13 cellular contexts compared by ENCODE assay signal in the genomic region with DNA sequence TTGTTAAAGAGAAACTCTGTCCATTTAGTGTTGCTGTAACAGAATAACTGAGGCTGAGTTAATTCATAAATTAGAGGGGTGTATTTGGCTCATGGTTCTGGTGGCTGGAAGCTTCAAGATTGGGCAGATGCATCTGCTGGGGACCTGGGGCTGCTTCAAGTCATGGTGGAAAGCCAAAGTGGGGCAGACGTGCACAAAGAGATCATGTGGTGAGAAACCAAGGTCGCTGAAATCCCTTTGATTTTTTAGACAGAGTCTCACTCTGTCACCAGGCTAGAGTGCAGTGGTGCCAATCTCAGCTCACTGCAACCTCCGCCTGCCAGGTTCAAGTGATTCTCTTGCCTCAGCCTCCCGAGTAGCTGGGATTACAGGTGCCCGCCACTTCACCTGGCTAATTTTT.
"Had no signal": no experiment of that assay in that cellular context is flagged by ENCODE, and none has a peak within 500 bp of the region (broad histone marks: within the 10 kb centered on the region; RNA-seq: fewer than 3 reads in every experiment).

No MANE protein-coding gene starts in this region.

- H3K4me1 ChIP-seq: psoas muscle, right lobe of liver had no signal

- H3K27ac ChIP-seq: psoas muscle, right lobe of liver, tibial nerve, vagina had no signal

- H3K36me3 ChIP-seq: right lobe of liver, vagina had no signal

- H3K9me3 ChIP-seq: esophagus squamous epithelium, psoas muscle, right lobe of liver, vagina had no signal

- H3K4me1 Mint-ChIP-seq: nephron had no signal

- H3K4me3 ChIP-seq: esophagus squamous epithelium, psoas muscle, right lobe of liver, tibial nerve, vagina had no signal

- ATAC-seq: left colon; psoas muscle; right lobe of liver; stimulated activated memory B cell treated with anti-CD40 and anti-IgM and Interleukin-4, amounts not matched to agents 10 μg/mL and 1 μg/mL and 100 μg/mL, for 72 hours had no signal

- H3K27me3 ChIP-seq: esophagus squamous epithelium, right lobe of liver, tibial nerve, vagina had no signal

- H3K4me3 Mint-ChIP-seq: activated B cell treated with CpG ODN at 0.5 μM for 24 hours; nephron; stimulated activated memory B cell treated with anti-CD40 and anti-IgM and Interleukin-4, amounts not matched to agents 10 μg/mL and 1 μg/mL and 100 μg/mL, for 72 hours had no signal

- H3K9me3 Mint-ChIP-seq: activated B cell treated with CpG ODN at 0.5 μM for 24 hours had no signal

- H3K27ac Mint-ChIP-seq: activated B cell treated with CpG ODN at 0.5 μM for 24 hours; nephron; stimulated activated memory B cell treated with anti-CD40 and anti-IgM and Interleukin-4, amounts not matched to agents 10 μg/mL and 1 μg/mL and 100 μg/mL, for 72 hours had no signal

- DNase-seq: activated B cell treated with CpG ODN at 0.5 μM for 24 hours; activated CD8-positive, alpha-beta memory T cell treated with anti-CD3 and anti-CD28 coated beads, Interleukin-2, amount 50 U/mL, for 48 hours; esophagus squamous epithelium; foreskin fibroblast; glutamatergic neuron; left colon; mammary epithelial cell; psoas muscle; right lobe of liver had no signal

- H3K27me3 Mint-ChIP-seq: activated B cell treated with CpG ODN at 0.5 μM for 24 hours; stimulated activated memory B cell treated with anti-CD40 and anti-IgM and Interleukin-4, amounts not matched to agents 10 μg/mL and 1 μg/mL and 100 μg/mL, for 72 hours had no signal
